Comparison of ENCODE assay signal across 15 cellular contexts in genomic region chr7:45852984-45853383, GRCh38. TPM values are rescaled to one million over a fixed set of nuclear protein-coding genes. Genes with fewer than 3 reads are reported as not detected.
DNase-seq lines count a peak whose midpoint lies in the region; ATAC-seq, FAIRE-seq and TF ChIP-seq lines count a peak whose summit lies in the region.
"Not testable (repeated sequence)": the region's sequence is repeated elsewhere in the genome, so short reads cannot be mapped to it uniquely, and the experiment has no call there.
"Had no signal": no experiment of that assay in that cellular context is flagged by ENCODE, and none has a peak within 500 bp of the region (broad histone marks: within the 10 kb centered on the region; RNA-seq: fewer than 3 reads in every experiment).

No MANE protein-coding gene starts in this region.

- in situ Hi-C loops in Caki2 (cut with HindIII; ENCODE audit: low pct_unique_long_range_greater_than_20kb, low sequenced_read_pairs): not testable (repeated sequence)

- TF ChIP-seq CTCF in A549 (IDR thresholded peaks at IDR 0.05); lung (IDR thresholded peaks at IDR 0.05; ENCODE audit: control extremely low read depth, extremely low read depth); upper lobe of right lung (IDR thresholded peaks at IDR 0.05): not testable (repeated sequence)

- TF ChIP-seq EP300 in A549 (IDR thresholded peaks at IDR 0.05): not testable (repeated sequence)

- TF ChIP-seq POLR2A in A549 (IDR thresholded peaks at IDR 0.05; ENCODE audit: low read length): not testable (repeated sequence)

- intact Hi-C loops in cardiac septum (cut with DNase I); upper lobe of right lung (cut with DNase I): not testable (repeated sequence)

- H3K4me3 ChIP-seq in A549, lung, upper lobe of right lung: not testable (repeated sequence)

- CTCF ChIA-PET in A549 (lab: Yijun Ruan, JAX): interaction anchor here (2.3 kb wide), 1 partner anchor 1328 kb away, joined by 6 read pairs; no protein-coding TSS in a partner anchor

- not testable (repeated sequence) for H3K4me3 Mint-ChIP-seq in activated T-helper 17 cell treated with anti-CD3 and anti-CD28 coated beads, Interleukin-2, amount 50 U/mL, for 72 hours

- not testable (repeated sequence) for H3K4me2 ChIP-seq in A549

- not testable (repeated sequence) for H3K4me1 ChIP-seq in A549; lung (ENCODE audit: control insufficient read depth in 2 of 2, insufficient read depth in 2 of 2, low read length in 2 of 2); upper lobe of right lung

- not testable (repeated sequence) for H3K4me1 Mint-ChIP-seq in activated T-helper 17 cell treated with anti-CD3 and anti-CD28 coated beads, Interleukin-2, amount 50 U/mL, for 72 hours

- H3K9me3 Mint-ChIP-seq in activated T-helper 17 cell treated with anti-CD3 and anti-CD28 coated beads, Interleukin-2, amount 50 U/mL, for 72 hours: not testable (repeated sequence)

- H3K36me3 ChIP-seq in lung (ENCODE audit: control insufficient read depth in 2 of 2, insufficient read depth in 2 of 2, low read length in 2 of 2); upper lobe of right lung: not testable (repeated sequence)

- DNase-seq in A549 (ENCODE audit: low read depth in 1 of 2, low spot score in 1 of 2); lung (ENCODE audit: low spot score): not testable (repeated sequence)
- DNase-seq in Caki2 (ENCODE audit: low read depth) (peak; percentile 57), cardiac septum (ENCODE audit: low spot score) (peak; percentile 46), upper lobe of right lung (peak; percentile 42)

- not testable (repeated sequence) for H3K36me3 Mint-ChIP-seq in activated T-helper 17 cell treated with anti-CD3 and anti-CD28 coated beads, Interleukin-2, amount 50 U/mL, for 72 hours (ENCODE audit: low read depth)

- FAIRE-seq in A549 (lab: Jason Lieb, UNC): not testable (repeated sequence)

- 56% methylated on average over 8 of the region's 10 CpGs for WGBS in A549 (ENCODE audit: missing lambda C conversion rate)
- WGBS in lung, 2 donors: 79 to 85% methylated on average over 10 of the region's 10 CpGs

- POLR2A ChIA-PET in A549 (lab: Yijun Ruan, JAX): not testable (repeated sequence)

- not testable (repeated sequence) for H3K27ac ChIP-seq in A549; lung (ENCODE audit: low read depth in 1 of 2, low read length in 1 of 2); upper lobe of right lung

- H3K9me3 ChIP-seq in A549; lung (ENCODE audit: control insufficient read depth in 2 of 2, insufficient read depth in 1 of 2, low read length in 1 of 2); upper lobe of right lung: not testable (repeated sequence)

- ATAC-seq in A549: peak; percentile 74 to 90; a peak in 5 of 6 replicates
- not testable (repeated sequence) for ATAC-seq in activated T-helper 17 cell treated with anti-CD3 and anti-CD28 coated beads, Interleukin-2, amount 50 U/mL, for 72 hours (replicated peaks); upper lobe of right lung
- ATAC-seq in lung (ENCODE audit: insufficient read depth, low FRiP score): peak; percentile 14

- TF ChIP-seq RAD21 in A549 (conservative IDR thresholded peaks at IDR 0.05 in 1 of 2, IDR thresholded peaks at IDR 0.05 in 1 of 2): not testable (repeated sequence)

- H3K27me3 ChIP-seq in lung (ENCODE audit: control insufficient read depth, insufficient read depth); upper lobe of right lung: not testable (repeated sequence)

- peak overlapping the region; percentile 36 for H3K27ac Mint-ChIP-seq in activated T-helper 17 cell treated with anti-CD3 and anti-CD28 coated beads, Interleukin-2, amount 50 U/mL, for 72 hours

- peaks cover 13% of the 10 kb centered on the region for H3K27me3 Mint-ChIP-seq in activated T-helper 17 cell treated with anti-CD3 and anti-CD28 coated beads, Interleukin-2, amount 50 U/mL, for 72 hours

RNA-seq across cellular contexts. Expression of gene CCDC201, which starts 19.9 kb away (rescaled TPM):
- polyA plus RNA-seq in A549 (2011; rRNA removed): 0.03 TPM in 1 of 2 replicates, not detected in the other
- not detected in 2 replicates for polyA plus RNA-seq in A549 (2012; cell fraction: cytosol; rRNA removed)
- not detected in 2 replicates for polyA plus RNA-seq in A549 (2012; cell fraction: nucleus; rRNA removed)
- not detected in 3 replicates for polyA plus RNA-seq in A549 (2017; fragmentation: RNase III; extraction: RNeasy Plus Mini Kit Qiagen cat#74134 plus additional on column Dnase treatment)
- polyA minus RNA-seq in A549 (2011; rRNA and poly(A)+ RNA removed): not detected in 2 replicates
- not detected in 2 replicates for total RNA-seq in Caki2 (2014; rRNA removed; shearing (Covaris generic); ENCODE audit: low replicate concordance)
- total RNA-seq in activated T-helper 17 cell treated with anti-CD3 and anti-CD28 coated beads, Interleukin-2, amount 50 U/mL, for 72 hours: not detected
- total RNA-seq in cardiac septum: not detected
- not detected for total RNA-seq in lung
- not detected for polyA plus RNA-seq in lung
- not detected for total RNA-seq in upper lobe of right lung
- total RNA-seq: Caco-2; CD4-positive, CD25-positive, alpha-beta regulatory T cell; CD8-positive, alpha-beta T cell; Daoy; G401; GM23338; H9 had no signal
- polyA plus RNA-seq: BJ; CD4-positive, CD25-positive, alpha-beta regulatory T cell; GM23338 had no signal

RNA-seq across cellular contexts. Expression of gene IGFBP1, which starts 35.3 kb away (rescaled TPM):
- polyA plus RNA-seq in A549 (2011; rRNA removed): 8.4 and 16.9 TPM in 2 replicates
- polyA plus RNA-seq in A549 (2012; cell fraction: cytosol; rRNA removed): 3.7 and 5.8 TPM in 2 replicates
- polyA plus RNA-seq in A549 (2012; cell fraction: nucleus; rRNA removed): 12.8 and 23.6 TPM in 2 replicates
- polyA plus RNA-seq in A549 (2017; fragmentation: RNase III; extraction: RNeasy Plus Mini Kit Qiagen cat#74134 plus additional on column Dnase treatment): 2.7 to 4.4 TPM (median 4.2 TPM) in 3 replicates
- polyA minus RNA-seq in A549 (2011; rRNA and poly(A)+ RNA removed): 1.7 and 2.1 TPM in 2 replicates
- total RNA-seq in Caki2 (2014; rRNA removed; shearing (Covaris generic); ENCODE audit: low replicate concordance): 0.20 and 1.8 TPM in 2 replicates
- total RNA-seq in activated T-helper 17 cell treated with anti-CD3 and anti-CD28 coated beads, Interleukin-2, amount 50 U/mL, for 72 hours: not detected
- not detected for total RNA-seq in cardiac septum
- total RNA-seq in lung: not detected
- under 1 TPM in 1 of 2 donors, not detected in 1; 0.06 TPM for polyA plus RNA-seq in lung
- not detected for total RNA-seq in upper lobe of right lung
- total RNA-seq: Caco-2; CD4-positive, CD25-positive, alpha-beta regulatory T cell; CD8-positive, alpha-beta T cell; G401; GM23338; H4; H9 had no signal
- polyA plus RNA-seq: BJ; CD4-positive, CD25-positive, alpha-beta regulatory T cell; GM23338 had no signal
